Comparison of ENCODE assay signal across 1 cellular context in genomic region chr18:48547456-48548403, GRCh38.
TF ChIP-seq lines count a peak whose summit lies in the region.

No MANE protein-coding gene starts in this region.

TF ChIP-seq in H1, 55 proteins besides CTCF, POLR2A, EP300 and RAD21:
- no peak for TF ChIP-seq CEBPB (IDR thresholded peaks at IDR 0.05; ENCODE audit: low read depth, low read length)
- TF ChIP-seq SIRT6 (IDR thresholded peaks at IDR 0.05; ENCODE audit: low read length), result no peak
- TF ChIP-seq SRF (IDR thresholded peaks at IDR 0.05; ENCODE audit: low read depth, low read length), result peak; percentile 72
- no peak for TF ChIP-seq CREB1 (IDR thresholded peaks at IDR 0.05)
- TF ChIP-seq USF2 (IDR thresholded peaks at IDR 0.05; ENCODE audit: low read length), result no peak
- no peak for TF ChIP-seq HDAC2 (IDR thresholded peaks at IDR 0.05; ENCODE audit: borderline replicate concordance in 1 of 2, low read depth in 2 of 2, low read length in 2 of 2)
- TF ChIP-seq SP4 (IDR thresholded peaks at IDR 0.05; ENCODE audit: low read length), result no peak
- TF ChIP-seq TBP (IDR thresholded peaks at IDR 0.05; ENCODE audit: low read depth, low read length), result peak; percentile 35; the same call in 1 of the 2 replicates
- TF ChIP-seq JUND (IDR thresholded peaks at IDR 0.05; ENCODE audit: low read length), result no peak
